ENCODE assay signal across 9 cellular contexts in the genomic region with DNA sequence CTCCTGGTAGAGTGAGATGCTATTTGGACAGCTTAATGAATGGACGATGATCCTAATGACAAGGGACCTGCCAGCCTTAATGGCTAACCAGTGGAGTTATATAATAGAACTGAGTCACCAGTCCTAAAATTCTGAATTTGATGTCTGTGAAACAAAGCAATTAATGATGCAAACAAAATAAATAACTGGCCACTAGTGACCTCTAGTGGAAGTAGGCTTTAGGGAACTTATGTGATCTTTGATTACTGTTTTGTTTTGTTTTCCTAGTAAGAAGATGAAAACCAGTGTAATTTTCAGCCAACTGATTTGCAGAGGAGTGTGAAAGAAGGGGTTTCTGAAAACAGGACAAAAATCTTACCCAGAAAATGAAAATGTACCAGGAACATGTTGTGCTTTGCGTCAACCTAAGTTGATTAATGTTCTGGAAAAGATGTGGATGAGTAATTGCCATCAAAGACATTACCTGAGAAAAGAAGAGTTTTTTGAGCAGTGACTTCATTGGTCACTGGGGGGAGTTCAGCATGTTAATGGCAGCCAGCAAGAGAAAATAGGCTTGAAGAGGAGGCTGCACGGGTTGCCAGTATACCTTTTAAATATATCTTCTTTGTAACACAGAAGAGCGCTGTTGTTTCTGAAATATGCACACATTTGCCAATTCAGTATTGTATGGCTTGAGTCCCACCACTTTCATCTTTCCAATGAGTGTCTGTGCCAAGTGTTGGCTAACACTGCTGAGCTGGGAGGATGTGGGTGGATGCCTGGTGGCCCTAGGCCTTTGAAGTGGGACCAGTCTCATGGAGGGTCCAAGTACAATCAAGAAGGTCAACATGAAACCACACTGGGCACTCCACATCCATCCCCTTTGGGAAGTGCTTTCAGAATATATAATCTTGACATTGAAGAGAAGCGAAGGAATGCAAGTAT. TPM values are rescaled to one million over a fixed set of nuclear protein-coding genes. Genes with fewer than 3 reads are reported as not detected.
DNase-seq lines count a peak whose midpoint lies in the region; ATAC-seq and TF ChIP-seq lines count a peak whose summit lies in the region.
"Had no signal": no experiment of that assay in that cellular context is flagged by ENCODE, and none has a peak within 500 bp of the region (broad histone marks: within the 10 kb centered on the region; RNA-seq: fewer than 3 reads in every experiment).

No MANE protein-coding gene starts in this region.

- H3K27ac Mint-ChIP-seq in natural killer cell = no peak overlapping the region
- H3K27ac Mint-ChIP-seq: dendritic cell treated with granulocyte-macrophage colony-stimulating factor and Interleukin-4, amounts not matched to agents 40 ng/mL and 50 ng/mL, for 4 days had no signal

- ATAC-seq in natural killer cell (no peak), HG02852 (IDR thresholded peaks at IDR 0.05; ENCODE audit: unreplicated experiment) (no peak)

- peaks cover 5 to 13% of the 10 kb centered on the region in 2 donors for H3K27me3 Mint-ChIP-seq in natural killer cell (ENCODE audit: low read depth in 2 of 2)

- no peaks in the 10 kb centered on the region for H3K4me1 Mint-ChIP-seq in natural killer cell

- H3K36me3 Mint-ChIP-seq in natural killer cell = no peaks in the 10 kb centered on the region

- no peak overlapping the region for H3K4me3 ChIP-seq in AG09309 (ENCODE audit: control insufficient read depth, low read depth, low read length)

- no peaks in the 10 kb centered on the region for H3K9me3 Mint-ChIP-seq in natural killer cell
- H3K9me3 Mint-ChIP-seq: dendritic cell treated with granulocyte-macrophage colony-stimulating factor and Interleukin-4, amounts not matched to agents 40 ng/mL and 50 ng/mL, for 4 days had no signal

- intact Hi-C loops in natural killer cell (cut with micrococcal nuclease) = no loop called here

- no peak overlapping the region for H3K4me3 Mint-ChIP-seq in natural killer cell
- H3K4me3 Mint-ChIP-seq: dendritic cell treated with granulocyte-macrophage colony-stimulating factor and Interleukin-4, amounts not matched to agents 40 ng/mL and 50 ng/mL, for 4 days had no signal

- peak; percentile 49 for DNase-seq in AG09309 (ENCODE audit: low read depth)
- peak; percentile 68 for DNase-seq in HCEC 1CT
- peak; percentile 84 for DNase-seq in NCI-H69 (lab: John Stamatoyannopoulos, UW)
- DNase-seq in dermis blood vessel endothelial cell = peak; percentile 81
- peak; percentile 78 for DNase-seq in myocyte (ENCODE audit: low read depth)
- DNase-seq in T1000 (lab: John Stamatoyannopoulos, UW) = no peak
- no peak for DNase-seq in natural killer cell

- TF ChIP-seq CTCF in AG09309 (IDR thresholded peaks at IDR 0.05; ENCODE audit: control insufficient read depth, insufficient read depth, low read depth, low read length, missing control alignments) (peak; percentile 48), natural killer cell (IDR thresholded peaks at IDR 0.05) (no peak)

RNA-seq across cellular contexts. Expression of a gene that starts 9.3 kb away (rescaled TPM):
- total RNA-seq in dermis blood vessel endothelial cell (8.2 and 35.9 TPM in 2 replicates), myocyte (17.0 and 29.3 TPM in 2 replicates), natural killer cell (1 to 10 TPM in 1 of 3 donors, under 1 TPM in 2; 0.41 to 1.3 (median 0.60) TPM)
- 3.3 TPM for polyA plus RNA-seq in myocyte (2012)

RNA-seq across cellular contexts. Expression of a gene that starts 57.2 kb away (rescaled TPM):
- total RNA-seq in dermis blood vessel endothelial cell (192 and 466 TPM in 2 replicates), myocyte (11.9 and 21.0 TPM in 2 replicates), natural killer cell (1 to 10 TPM in 2 of 3 donors, under 1 TPM in 1; 0.40 to 5.8 (median 1.4) TPM)
- polyA plus RNA-seq in myocyte (2012) = 55.0 TPM

Comparison
In these comparisons a context has a peak if more than half of its experiments do, and no peak if none do; other contexts are left out.
1. DNase-seq: peak in AG09309 (single experiment), HCEC 1CT (single experiment), NCI-H69 (single experiment), dermis blood vessel endothelial cell (single experiment) and myocyte (single experiment); none in T1000 (single experiment) and natural killer cell (single experiment).